ENCODE assay signal across 8 cellular contexts in the genomic region with DNA sequence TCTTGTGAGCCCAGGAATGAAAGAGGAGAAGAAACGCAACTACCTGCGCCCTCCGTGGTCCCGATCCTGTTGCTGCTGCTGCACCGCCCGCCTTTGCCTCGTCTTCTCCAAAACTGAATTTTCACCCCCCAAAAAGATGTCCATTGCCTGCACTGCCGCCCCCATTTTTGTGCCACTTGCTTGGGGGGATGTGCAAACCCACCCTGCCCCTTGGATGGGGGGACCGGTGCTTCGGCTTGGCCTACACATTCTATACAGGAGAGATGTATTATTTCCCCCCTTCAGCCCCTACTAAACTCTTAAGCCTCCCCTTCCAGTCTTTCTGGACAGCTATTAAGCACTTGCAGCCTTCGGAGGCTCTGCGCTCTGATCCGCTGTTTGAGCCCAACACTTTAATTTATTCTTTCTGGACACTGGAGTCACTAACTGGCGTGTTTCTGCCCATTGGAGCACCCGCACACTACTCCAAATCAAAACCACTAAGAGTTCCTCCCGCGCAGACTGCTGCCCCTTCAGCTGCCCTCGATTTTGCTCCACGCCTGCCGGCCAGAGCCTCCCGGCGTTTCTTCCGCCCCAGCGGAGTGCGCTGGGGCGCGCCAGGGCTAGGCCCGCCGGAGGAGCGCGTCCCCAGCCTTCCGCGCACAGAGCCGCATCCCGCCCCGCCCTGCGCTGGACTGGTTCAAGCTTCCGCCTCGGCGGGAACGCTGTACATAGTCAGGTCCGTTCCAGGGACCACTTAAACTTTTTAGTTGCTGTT. TPM values are rescaled to one million over a fixed set of nuclear protein-coding genes. Genes with fewer than 3 reads are reported as not detected.
DNase-seq lines count a peak whose midpoint lies in the region; ATAC-seq and TF ChIP-seq lines count a peak whose summit lies in the region.

No MANE protein-coding gene starts in this region.

- peaks cover 4% of the 10 kb centered on the region for H3K9me3 Mint-ChIP-seq in activated naive CD8-positive, alpha-beta T cell treated with anti-CD3 and anti-CD28 coated beads, Interleukin-2, amount 50 U/mL, for 24 hours
- H3K9me3 Mint-ChIP-seq in mesothelial cell of epicardium (no peaks in the 10 kb centered on the region), MCF 10A (ENCODE audit: unreplicated experiment) (no peaks in the 10 kb centered on the region)

- CTCF ChIA-PET in MCF 10A (lab: Yijun Ruan, JAX) = interaction anchor here (0.5 kb wide), 1 partner anchor 37 kb away, joined by 3 read pairs; no protein-coding TSS in a partner anchor

- ATAC-seq in HG02759 (IDR thresholded peaks at IDR 0.05; ENCODE audit: unreplicated experiment) (peak; percentile 49), HG03565 (IDR thresholded peaks at IDR 0.05; ENCODE audit: unreplicated experiment) (no peak)
- no peak for ATAC-seq in activated naive CD8-positive, alpha-beta T cell treated with anti-CD3 and anti-CD28 coated beads, Interleukin-2, amount 50 U/mL, for 24 hours

- TF ChIP-seq CTCF in mesothelial cell of epicardium (IDR thresholded peaks at IDR 0.05; ENCODE audit: unreplicated experiment) = no peak
- TF ChIP-seq CTCF in MCF 10A (IDR thresholded peaks at IDR 0.05; ENCODE audit: unreplicated experiment) = no peak

- H3K4me1 Mint-ChIP-seq in activated naive CD8-positive, alpha-beta T cell treated with anti-CD3 and anti-CD28 coated beads, Interleukin-2, amount 50 U/mL, for 24 hours = peaks cover 57% of the 10 kb centered on the region
- peaks cover 38% of the 10 kb centered on the region for H3K4me1 Mint-ChIP-seq in mesothelial cell of epicardium
- H3K4me1 Mint-ChIP-seq in MCF 10A (ENCODE audit: insufficient read depth, unreplicated experiment) = no peaks in the 10 kb centered on the region

- peaks cover 3% of the 10 kb centered on the region for H3K36me3 Mint-ChIP-seq in activated naive CD8-positive, alpha-beta T cell treated with anti-CD3 and anti-CD28 coated beads, Interleukin-2, amount 50 U/mL, for 24 hours (ENCODE audit: low read depth)
- no peaks in the 10 kb centered on the region for H3K36me3 Mint-ChIP-seq in mesothelial cell of epicardium
- peaks cover 9% of the 10 kb centered on the region for H3K36me3 Mint-ChIP-seq in MCF 10A (ENCODE audit: insufficient read depth, unreplicated experiment)

- peak; percentile 34 for DNase-seq in EL
- DNase-seq in activated naive CD8-positive, alpha-beta T cell treated with anti-CD3 and anti-CD28 coated beads, Interleukin-2, amount 50 U/mL, for 24 hours = peak; percentile 36
- peak in 1 of 2 experiments; percentile 57 for DNase-seq in mesothelial cell of epicardium (ENCODE audit: low spot score in 2 of 2, unreplicated experiment in 2 of 2)
- DNase-seq in DMS153 (lab: John Stamatoyannopoulos, UW) = no peak
- DNase-seq in NCI-H2171 treated with DMSO at 0.1 percent for 48 hours (lab: John Stamatoyannopoulos, UW) = no peak
- no peak for DNase-seq in MCF 10A (ENCODE audit: unreplicated experiment)

- intact Hi-C loops in MCF 10A (cut with micrococcal nuclease) = no loop called here

- POLR2A ChIA-PET in MCF 10A (lab: Yijun Ruan, JAX) = no interaction called here

- no TSS peak for BruUV-seq in MCF 10A (replicated peaks; lab: Mats Ljungman, UMichigan)

- H3K4me3 Mint-ChIP-seq in activated naive CD8-positive, alpha-beta T cell treated with anti-CD3 and anti-CD28 coated beads, Interleukin-2, amount 50 U/mL, for 24 hours = peak overlapping the region; percentile 55
- peak overlapping the region; percentile 53 for H3K4me3 Mint-ChIP-seq in mesothelial cell of epicardium
- H3K4me3 Mint-ChIP-seq in MCF 10A (ENCODE audit: unreplicated experiment) = no peak overlapping the region

- peaks cover 86% of the 10 kb centered on the region for H3K27me3 Mint-ChIP-seq in activated naive CD8-positive, alpha-beta T cell treated with anti-CD3 and anti-CD28 coated beads, Interleukin-2, amount 50 U/mL, for 24 hours
- H3K27me3 Mint-ChIP-seq in mesothelial cell of epicardium (ENCODE audit: low read depth) = peaks cover 97% of the 10 kb centered on the region
- H3K27me3 Mint-ChIP-seq in MCF 10A (ENCODE audit: insufficient read depth, unreplicated experiment) = no peaks in the 10 kb centered on the region

- no peak overlapping the region for H3K27ac Mint-ChIP-seq in activated naive CD8-positive, alpha-beta T cell treated with anti-CD3 and anti-CD28 coated beads, Interleukin-2, amount 50 U/mL, for 24 hours
- H3K27ac Mint-ChIP-seq in mesothelial cell of epicardium (no peak overlapping the region), MCF 10A (ENCODE audit: low read depth, unreplicated experiment) (no peak overlapping the region)

RNA-seq across cellular contexts. Expression of a gene that starts 5.9 kb away (rescaled TPM):
- total RNA-seq in mesothelial cell of epicardium = 0.71 to 1.1 TPM (median 0.87 TPM) in 3 replicates
- total RNA-seq in MCF 10A (2022) = 1.4 and 2.2 TPM in 2 replicates

Comparison
In these comparisons a context has a peak if more than half of its experiments do, and no peak if none do; other contexts are left out.
1. DNase-seq: peak in EL (single experiment) and activated naive CD8-positive, alpha-beta T cell treated with anti-CD3 and anti-CD28 coated beads, Interleukin-2, amount 50 U/mL, for 24 hours (single experiment); none in DMS153 (single experiment), NCI-H2171 treated with DMSO at 0.1 percent for 48 hours (single experiment) and MCF 10A (single experiment).